ENCODE assay signal across 1 cellular context in genomic region chr1:61079898-61080336, GRCh38.
TF ChIP-seq lines count a peak whose summit lies in the region.

No MANE protein-coding gene starts in this region.

TF ChIP-seq in HepG2, 621 proteins besides CTCF, POLR2A, EP300 and RAD21 (continued from another document and continues in another):
- TF ChIP-seq, protein P1, sequence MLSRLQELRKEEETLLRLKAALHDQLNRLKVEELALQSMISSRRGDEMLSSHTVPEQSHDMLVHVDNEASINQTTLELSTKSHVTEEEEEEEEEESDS (CRISPR knock-in tag; IDR thresholded peaks at IDR 0.05; ENCODE audit: borderline replicate concordance) = no peak
- TF ChIP-seq ZMYM2 (CRISPR knock-in tag; IDR thresholded peaks at IDR 0.05) (no peak), ZNF143 (CRISPR knock-in tag; IDR thresholded peaks at IDR 0.05) (no peak), RFX3 (CRISPR knock-in tag; IDR thresholded peaks at IDR 0.05) (no peak), DMAP1 (CRISPR knock-in tag; IDR thresholded peaks at IDR 0.05) (peak; percentile 32; the same call in 1 of the 2 replicates), SIX1 (CRISPR knock-in tag; IDR thresholded peaks at IDR 0.05; ENCODE audit: borderline replicate concordance) (no peak), ARID4A (CRISPR knock-in tag; IDR thresholded peaks at IDR 0.05; ENCODE audit: borderline replicate concordance) (peak; percentile 57; the same call in 1 of the 2 replicates), SYNCRIP (IDR thresholded peaks at IDR 0.05; ENCODE audit: insufficient read depth, low read depth, low read length) (no peak), ZNF616 (CRISPR knock-in tag; IDR thresholded peaks at IDR 0.05; ENCODE audit: low read depth) (no peak), SP2 (CRISPR knock-in tag; IDR thresholded peaks at IDR 0.05) (0 out of 2 replicates have a peak, but pooled peaks have one; percentile 31), KAT8 (CRISPR knock-in tag; IDR thresholded peaks at IDR 0.05) (peak; percentile 27; the same call in 1 of the 2 replicates), ARID5B (CRISPR knock-in tag; IDR thresholded peaks at IDR 0.05) (peak; percentile 77), ZNF264 (CRISPR knock-in tag; IDR thresholded peaks at IDR 0.05) (no peak), CENPX (CRISPR knock-in tag; IDR thresholded peaks at IDR 0.05) (no peak), UBTF (CRISPR knock-in tag; IDR thresholded peaks at IDR 0.05) (peak; percentile 58; the same call in 1 of the 2 replicates), MED1 (CRISPR knock-in tag; IDR thresholded peaks at IDR 0.05) (0 out of 2 replicates have a peak, but pooled peaks have one; percentile 31), RXRB (CRISPR knock-in tag; IDR thresholded peaks at IDR 0.05; ENCODE audit: borderline replicate concordance) (peak; percentile 29; the same call in 1 of the 2 replicates), CHD4 (IDR thresholded peaks at IDR 0.05; ENCODE audit: borderline replicate concordance, low read length) (no peak), FOXK2 (IDR thresholded peaks at IDR 0.05) (no peak), ZNF232 (CRISPR knock-in tag; IDR thresholded peaks at IDR 0.05; ENCODE audit: borderline replicate concordance) (no peak), TBX2 (CRISPR knock-in tag; IDR thresholded peaks at IDR 0.05; ENCODE audit: borderline replicate concordance) (0 out of 2 replicates have a peak, but pooled peaks have one; percentile 40), AGO1 (IDR thresholded peaks at IDR 0.05; ENCODE audit: low read depth, low read length, poor library complexity, severe bottlenecking) (no peak), TEAD3 (CRISPR knock-in tag; optimal IDR thresholded peaks at IDR 0.05; ENCODE audit: borderline replicate concordance) (no peak), PRDM4 (CRISPR knock-in tag; IDR thresholded peaks at IDR 0.05; ENCODE audit: borderline replicate concordance) (no peak), PTBP1 (IDR thresholded peaks at IDR 0.05; ENCODE audit: low read depth, low read length, poor library complexity, severe bottlenecking) (no peak)
- TF ChIP-seq, protein P2, sequence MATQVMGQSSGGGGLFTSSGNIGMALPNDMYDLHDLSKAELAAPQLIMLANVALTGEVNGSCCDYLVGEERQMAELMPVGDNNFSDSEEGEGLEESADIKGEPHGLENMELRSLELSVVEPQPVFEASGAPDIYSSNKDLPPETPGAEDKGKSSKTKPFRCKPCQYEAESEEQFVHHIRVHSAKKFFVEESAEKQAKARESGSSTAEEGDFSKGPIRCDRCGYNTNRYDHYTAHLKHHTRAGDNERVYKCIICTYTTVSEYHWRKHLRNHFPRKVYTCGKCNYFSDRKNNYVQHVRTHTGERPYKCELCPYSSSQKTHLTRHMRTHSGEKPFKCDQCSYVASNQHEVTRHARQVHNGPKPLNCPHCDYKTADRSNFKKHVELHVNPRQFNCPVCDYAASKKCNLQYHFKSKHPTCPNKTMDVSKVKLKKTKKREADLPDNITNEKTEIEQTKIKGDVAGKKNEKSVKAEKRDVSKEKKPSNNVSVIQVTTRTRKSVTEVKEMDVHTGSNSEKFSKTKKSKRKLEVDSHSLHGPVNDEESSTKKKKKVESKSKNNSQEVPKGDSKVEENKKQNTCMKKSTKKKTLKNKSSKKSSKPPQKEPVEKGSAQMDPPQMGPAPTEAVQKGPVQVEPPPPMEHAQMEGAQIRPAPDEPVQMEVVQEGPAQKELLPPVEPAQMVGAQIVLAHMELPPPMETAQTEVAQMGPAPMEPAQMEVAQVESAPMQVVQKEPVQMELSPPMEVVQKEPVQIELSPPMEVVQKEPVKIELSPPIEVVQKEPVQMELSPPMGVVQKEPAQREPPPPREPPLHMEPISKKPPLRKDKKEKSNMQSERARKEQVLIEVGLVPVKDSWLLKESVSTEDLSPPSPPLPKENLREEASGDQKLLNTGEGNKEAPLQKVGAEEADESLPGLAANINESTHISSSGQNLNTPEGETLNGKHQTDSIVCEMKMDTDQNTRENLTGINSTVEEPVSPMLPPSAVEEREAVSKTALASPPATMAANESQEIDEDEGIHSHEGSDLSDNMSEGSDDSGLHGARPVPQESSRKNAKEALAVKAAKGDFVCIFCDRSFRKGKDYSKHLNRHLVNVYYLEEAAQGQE (IDR thresholded peaks at IDR 0.05; ENCODE audit: borderline replicate concordance in 1 of 2, low read depth in 1 of 2, low read length in 2 of 2) = 0 out of 4 replicates have a peak, but pooled peaks of 1 of the 2 experiments have one; percentile 13
- TF ChIP-seq, protein P3, sequence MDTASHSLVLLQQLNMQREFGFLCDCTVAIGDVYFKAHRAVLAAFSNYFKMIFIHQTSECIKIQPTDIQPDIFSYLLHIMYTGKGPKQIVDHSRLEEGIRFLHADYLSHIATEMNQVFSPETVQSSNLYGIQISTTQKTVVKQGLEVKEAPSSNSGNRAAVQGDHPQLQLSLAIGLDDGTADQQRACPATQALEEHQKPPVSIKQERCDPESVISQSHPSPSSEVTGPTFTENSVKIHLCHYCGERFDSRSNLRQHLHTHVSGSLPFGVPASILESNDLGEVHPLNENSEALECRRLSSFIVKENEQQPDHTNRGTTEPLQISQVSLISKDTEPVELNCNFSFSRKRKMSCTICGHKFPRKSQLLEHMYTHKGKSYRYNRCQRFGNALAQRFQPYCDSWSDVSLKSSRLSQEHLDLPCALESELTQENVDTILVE (CRISPR knock-in tag; IDR thresholded peaks at IDR 0.05) = no peak
- TF ChIP-seq, protein P4, sequence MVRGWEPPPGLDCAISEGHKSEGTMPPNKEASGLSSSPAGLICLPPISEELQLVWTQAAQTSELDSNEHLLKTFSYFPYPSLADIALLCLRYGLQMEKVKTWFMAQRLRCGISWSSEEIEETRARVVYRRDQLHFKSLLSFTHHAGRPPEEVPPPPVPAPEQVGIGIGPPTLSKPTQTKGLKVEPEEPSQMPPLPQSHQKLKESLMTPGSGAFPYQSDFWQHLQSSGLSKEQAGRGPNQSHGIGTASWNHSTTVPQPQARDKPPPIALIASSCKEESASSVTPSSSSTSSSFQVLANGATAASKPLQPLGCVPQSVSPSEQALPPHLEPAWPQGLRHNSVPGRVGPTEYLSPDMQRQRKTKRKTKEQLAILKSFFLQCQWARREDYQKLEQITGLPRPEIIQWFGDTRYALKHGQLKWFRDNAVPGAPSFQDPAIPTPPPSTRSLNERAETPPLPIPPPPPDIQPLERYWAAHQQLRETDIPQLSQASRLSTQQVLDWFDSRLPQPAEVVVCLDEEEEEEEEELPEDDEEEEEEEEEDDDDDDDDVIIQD (CRISPR knock-in tag; IDR thresholded peaks at IDR 0.05; ENCODE audit: low read depth) = 0 out of 2 replicates have a peak, but pooled peaks have one; percentile 30
